In the genomic region with DNA sequence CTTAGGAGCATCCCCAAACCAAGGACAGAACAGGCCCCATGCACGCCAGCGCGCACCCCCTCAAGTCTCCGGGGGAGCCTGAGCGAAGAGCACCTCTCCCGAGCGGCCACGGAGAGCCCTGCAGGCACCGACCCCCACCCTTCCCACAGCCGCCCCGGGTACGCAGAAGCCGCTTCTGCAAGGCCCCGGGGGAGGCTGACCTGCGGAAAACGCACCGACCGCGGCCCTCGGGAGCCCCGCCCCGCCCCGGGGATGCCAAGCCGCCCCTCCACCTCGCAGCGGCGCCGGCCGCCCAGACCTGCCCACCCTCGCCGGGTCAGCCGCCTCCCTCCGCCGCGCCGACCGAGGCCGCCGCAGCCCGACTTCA, we compare ENCODE assay signal across 8 cellular contexts. TPM values are rescaled to one million over a fixed set of nuclear protein-coding genes. Genes with fewer than 3 reads are reported as not detected.
DNase-seq lines count a peak whose midpoint lies in the region; ATAC-seq and TF ChIP-seq lines count a peak whose summit lies in the region.

No MANE protein-coding gene starts in this region.

- ATAC-seq in activated B cell treated with CpG ODN at 0.5 μM for 24 hours (ENCODE audit: low read depth) (no peak), HG02763 (IDR thresholded peaks at IDR 0.05; ENCODE audit: unreplicated experiment) (no peak)

- H3K27me3 Mint-ChIP-seq in HFFc6 (ENCODE audit: insufficient read depth) (peaks cover 3% of the 10 kb centered on the region), activated B cell treated with CpG ODN at 0.5 μM for 24 hours (no peaks in the 10 kb centered on the region)

- H3K36me3 Mint-ChIP-seq in HFFc6 (ENCODE audit: low read depth) (peaks cover 11% of the 10 kb centered on the region; the same call in 1 of the 2 replicates), activated B cell treated with CpG ODN at 0.5 μM for 24 hours (ENCODE audit: low read depth) (peaks cover 13% of the 10 kb centered on the region)

- H3K27ac Mint-ChIP-seq in HFFc6 (peak overlapping the region; percentile 78), activated B cell treated with CpG ODN at 0.5 μM for 24 hours (peak overlapping the region; percentile 90)

- intact Hi-C loops in activated B cell treated with CpG ODN at 0.5 μM for 24 hours (cut with micrococcal nuclease): loop anchor here (1.0 to 2.0 kb wide), 5 partner anchors 42 to 2000 kb away; partner anchors contain the start of genes DDX11, DNM1L, SINHCAF and YARS2

- H3K27ac ChIP-seq in right atrium auricular region (peak overlapping the region; percentile 85 to 90), smooth muscle cell (ENCODE audit: low read depth) (no peak overlapping the region)

- H3K4me1 ChIP-seq in right atrium auricular region (peaks cover 0 to 9% of the 10 kb centered on the region in 2 donors), smooth muscle cell (ENCODE audit: low read depth) (peaks cover 5% of the 10 kb centered on the region)

- peak overlapping the region; percentile 57 for H3K4me3 ChIP-seq in GM12865 (ENCODE audit: low read depth, low read length)
- H3K4me3 ChIP-seq in right atrium auricular region: peak overlapping the region; percentile 79 to 90
- H3K4me3 ChIP-seq in smooth muscle cell: peak overlapping the region; percentile 66

- H3K4me3 Mint-ChIP-seq in HFFc6 (peak overlapping the region; percentile 96), activated B cell treated with CpG ODN at 0.5 μM for 24 hours (peak overlapping the region; percentile 95)

- CTCF ChIA-PET in activated B cell treated with CpG ODN at 0.5 μM for 24 hours (lab: Charles Lee): interaction anchor here (1.0 to 2.7 kb wide), 3 partner anchors 53 to 68 kb away, joined by 5 to 15 read pairs (median 6); partner anchors contain the start of gene IPO8

- H3K9ac ChIP-seq in smooth muscle cell (ENCODE audit: low read depth): peak overlapping the region; percentile 16

- H3K27me3 ChIP-seq in right atrium auricular region (no peaks in the 10 kb centered on the region), smooth muscle cell (ENCODE audit: low read depth) (no peaks in the 10 kb centered on the region)

- H3K4me2 ChIP-seq in smooth muscle cell: peak overlapping the region; percentile 98

- H4K20me1 ChIP-seq in smooth muscle cell (ENCODE audit: low read depth): peaks cover 24% of the 10 kb centered on the region

- TF ChIP-seq CTCF in GM12865 (IDR thresholded peaks at IDR 0.05; ENCODE audit: insufficient read depth, low read depth, low read length, missing control alignments) (no peak), HFFc6 (IDR thresholded peaks at IDR 0.05) (no peak), activated B cell treated with CpG ODN at 0.5 μM for 24 hours (IDR thresholded peaks at IDR 0.05) (no peak), right atrium auricular region (IDR thresholded peaks at IDR 0.05) (no peak), smooth muscle cell (IDR thresholded peaks at IDR 0.05; ENCODE audit: borderline replicate concordance, insufficient read depth, poor library complexity, severe bottlenecking) (no peak), GM13977 (IDR thresholded peaks at IDR 0.05; ENCODE audit: extremely low read depth, insufficient read depth, missing control alignments) (no peak)

- no peaks in the 10 kb centered on the region for H3K9me3 ChIP-seq in right atrium auricular region
- no peaks in the 10 kb centered on the region for H3K9me3 ChIP-seq in smooth muscle cell (replicated peaks; ENCODE audit: low read depth)

- H3K36me3 ChIP-seq in right atrium auricular region (no peaks in the 10 kb centered on the region), smooth muscle cell (ENCODE audit: low read depth) (no peaks in the 10 kb centered on the region)

- DNase-seq in GM12865 (ENCODE audit: low read depth): no peak
- DNase-seq in HFFc6: no peak
- DNase-seq in activated B cell treated with CpG ODN at 0.5 μM for 24 hours: no peak
- DNase-seq in right atrium auricular region (ENCODE audit: low spot score): peak; percentile 60
- no peak for DNase-seq in smooth muscle cell (lab: John Stamatoyannopoulos, UW; ENCODE audit: unreplicated experiment)
- no peak for DNase-seq in GM13977 (ENCODE audit: low spot score)
- no peak for DNase-seq in erythroblast (lab: John Stamatoyannopoulos, UW)

- 1% methylated on average over 23 of the region's 40 CpGs for WGBS in smooth muscle cell (ENCODE audit: low lambda C conversion rate)

- in situ Hi-C loops in GM13977 (cut with MboI; ENCODE audit: low pct_unique_long_range_greater_than_20kb, low sequenced_read_pairs, unreplicated experiment): no loop called here

- H2AFZ ChIP-seq in smooth muscle cell (ENCODE audit: low read depth): peak overlapping the region; percentile 64

- POLR2A ChIA-PET in activated B cell treated with CpG ODN at 0.5 μM for 24 hours (lab: Charles Lee): interaction anchor here (0.6 to 2.9 kb wide), 5 partner anchors 57 to 1373 kb away, joined by 3 to 31 read pairs (median 4); partner anchors contain the start of genes ERGIC2 and IPO8

- no peak for TF ChIP-seq POLR2A in erythroblast (IDR thresholded peaks at IDR 0.05; ENCODE audit: low read length)

- no peaks in the 10 kb centered on the region for H3K9me3 Mint-ChIP-seq in HFFc6
- H3K9me3 Mint-ChIP-seq in activated B cell treated with CpG ODN at 0.5 μM for 24 hours: no peaks in the 10 kb centered on the region

- peaks cover 33% of the 10 kb centered on the region for H3K79me2 ChIP-seq in smooth muscle cell (ENCODE audit: low read depth)

- H3F3A ChIP-seq in smooth muscle cell (ENCODE audit: low read depth): peaks cover 7% of the 10 kb centered on the region

- H3K4me1 Mint-ChIP-seq in HFFc6 (ENCODE audit: low read depth) (peaks cover 53% of the 10 kb centered on the region), activated B cell treated with CpG ODN at 0.5 μM for 24 hours (peaks cover 20% of the 10 kb centered on the region)

RNA-seq across cellular contexts. Expression of gene CAPRIN2, which starts 0.4 kb away (rescaled TPM):
- total RNA-seq in HFFc6 (2021; fragmentation: NEBNext Ultra II Directional; extraction: Animal tissue kit (Norgen Biotek cat#: 25700)): 10 to 100 TPM; 13.3 to 21.4 (median 19.1) TPM
- total RNA-seq in activated B cell treated with CpG ODN at 0.5 μM for 24 hours (17.5 and 18.7 TPM in 2 replicates), right atrium auricular region (10 to 100 TPM; 20.9 to 34.3 TPM), smooth muscle cell (19.1 and 31.0 TPM in 2 replicates)
- 13.6 and 14.7 TPM in 2 replicates for polyA plus RNA-seq in smooth muscle cell

RNA-seq across cellular contexts. Expression of gene IPO8, which starts 58.7 kb away (rescaled TPM):
- total RNA-seq in HFFc6 (2021; fragmentation: NEBNext Ultra II Directional; extraction: Animal tissue kit (Norgen Biotek cat#: 25700)): 10 to 100 TPM; 44.4 to 53.3 (median 44.7) TPM
- 52.0 and 55.4 TPM in 2 replicates for total RNA-seq in activated B cell treated with CpG ODN at 0.5 μM for 24 hours
- total RNA-seq in right atrium auricular region: 10 to 100 TPM; 18.0 to 23.3 TPM
- 24.0 and 26.6 TPM in 2 replicates for total RNA-seq in smooth muscle cell
- 5.0 and 6.7 TPM in 2 replicates for polyA plus RNA-seq in smooth muscle cell
